ENCODE assay signal across 1 cellular context in the genomic region with DNA sequence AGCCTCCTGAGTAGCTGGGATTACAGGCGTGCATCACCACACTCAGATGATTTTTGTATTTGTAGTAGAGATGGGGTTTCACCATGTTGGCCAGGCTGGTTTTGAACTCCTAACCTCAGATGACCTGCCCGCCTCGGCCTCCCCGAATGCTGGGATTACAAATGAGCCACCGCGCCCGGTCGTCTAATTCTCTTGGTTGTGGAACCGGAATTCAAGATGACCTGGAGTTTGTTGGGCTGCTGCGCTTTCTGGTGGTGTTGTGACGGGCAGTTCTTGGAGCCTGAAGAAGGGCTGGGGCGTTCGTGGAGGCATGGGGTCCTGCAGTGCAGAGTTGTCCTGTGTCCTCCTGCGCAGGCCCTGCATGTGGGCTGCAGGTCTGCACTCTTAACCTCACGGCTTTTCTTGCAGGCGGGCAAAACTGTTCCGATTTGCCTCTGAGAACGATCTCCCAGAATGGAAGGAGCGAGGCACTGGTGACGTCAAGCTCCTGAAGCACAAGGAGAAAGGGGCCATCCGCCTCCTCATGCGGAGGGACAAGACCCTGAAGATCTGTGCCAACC.
TF ChIP-seq lines count a peak whose summit lies in the region.

No MANE protein-coding gene starts in this region.

TF ChIP-seq in GM23338, 12 proteins besides CTCF, POLR2A, EP300 and RAD21 (continued from another document):
- no peak for TF ChIP-seq NANOG (IDR thresholded peaks at IDR 0.05; ENCODE audit: borderline replicate concordance)
- no peak for TF ChIP-seq STAT1 (IDR thresholded peaks at IDR 0.05; ENCODE audit: unreplicated experiment)
- TF ChIP-seq ZNF114 (CRISPR knock-in tag; IDR thresholded peaks at IDR 0.05), result no peak
